Comparison of ENCODE assay signal across 22 cellular contexts in genomic region chr6:72944660-72945059, GRCh38.
"Had no signal": no experiment of that assay in that cellular context is flagged by ENCODE, and none has a peak within 500 bp of the region (broad histone marks: within the 10 kb centered on the region; RNA-seq: fewer than 3 reads in every experiment).

No MANE protein-coding gene starts in this region.

- ATAC-seq: activated CD4-positive, alpha-beta T cell treated with anti-CD3 and anti-CD28 coated beads for 36 hours; activated T-helper 17 cell treated with anti-CD3 and anti-CD28 coated beads, Interleukin-2, amount 50 U/mL, for 72 hours; left lung; natural killer cell had no signal

- H3K9me3 ChIP-seq: left lung, tibial artery had no signal

- H3K36me3 ChIP-seq: left lung, tibial artery had no signal

- H3K79me2 ChIP-seq: hepatocyte had no signal

- H3K27ac ChIP-seq: hepatocyte, left lung had no signal

- DNase-seq: activated B cell treated with CpG ODN at 0.5 μM for 24 hours; activated CD4-positive, alpha-beta T cell treated with anti-CD3 and anti-CD28 coated beads for 36 hours; activated CD4-positive, alpha-beta T cell treated with anti-CD3 and anti-CD28 coated beads, Interleukin-2, amount 50 U/mL, for 4 hours; activated CD8-positive, alpha-beta memory T cell treated with anti-CD3 and anti-CD28 coated beads for 24 hours; activated CD8-positive, alpha-beta memory T cell treated with anti-CD3 and anti-CD28 coated beads, Interleukin-2, amount 50 U/mL, for 4 hours; activated T-cell treated with anti-CD3 and anti-CD28 coated beads, Interleukin-2, amount 50 U/mL, for 24 hours; amniotic stem cell; cerebellar nuclear complex; foreskin fibroblast; glutamatergic neuron; immature natural killer cell; kidney glomerular epithelial cell; left lung; natural killer cell; stimulated activated CD4-positive, alpha-beta T cell treated with anti-CD3 and anti-CD28 coated beads, Interleukin-12 subunit alpha, Interleukin-12 subunit beta, amount 100 ng/mL, for 4 hours; stimulated activated CD4-positive, alpha-beta T cell treated with anti-CD3 and anti-CD28 coated beads, Interleukin-4, amount 100 ng/mL, for 4 hours; substantia nigra; T1000; tibial artery had no signal

- H3K4me3 ChIP-seq: coronary artery, hepatocyte, left lung, tibial artery had no signal

- H3K27me3 ChIP-seq: hepatocyte, left lung, tibial artery had no signal

- H2AFZ ChIP-seq: hepatocyte had no signal

- H3K4me2 ChIP-seq: hepatocyte had no signal
